15 cellular contexts compared by ENCODE assay signal in the genomic region with DNA sequence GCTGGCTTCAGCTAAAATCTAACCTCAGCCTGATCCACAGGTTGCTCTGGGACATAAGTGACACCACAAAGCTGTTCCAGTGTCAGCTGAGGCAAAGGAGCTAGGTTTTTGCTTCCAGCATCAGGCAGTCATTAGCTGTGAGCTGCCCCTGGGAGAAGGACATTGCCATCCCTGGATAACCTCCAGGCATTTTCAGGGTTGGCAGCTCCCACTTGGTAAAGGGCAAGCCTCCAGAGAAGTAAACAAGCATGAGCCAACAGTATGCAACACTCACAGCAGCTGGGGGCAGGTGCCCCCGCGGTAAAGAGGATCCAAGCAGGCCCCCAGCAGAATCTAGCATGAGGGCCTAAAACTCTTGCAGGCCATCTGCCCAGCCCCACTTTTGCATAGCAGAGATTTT.
DNase-seq lines count a peak whose midpoint lies in the region; ATAC-seq, FAIRE-seq and TF ChIP-seq lines count a peak whose summit lies in the region.
"Had no signal": no experiment of that assay in that cellular context is flagged by ENCODE, and none has a peak within 500 bp of the region (broad histone marks: within the 10 kb centered on the region; RNA-seq: fewer than 3 reads in every experiment).

No MANE protein-coding gene starts in this region.

- H3K4me3 ChIP-seq in H1 (ENCODE audit: extremely low read depth in 1 of 4, insufficient read depth in 2 of 4, low read depth in 3 of 4, low read length in 4 of 4) (no peak overlapping the region), mesenchymal stem cell (ENCODE audit: insufficient read depth in 1 of 2, low read depth in 1 of 2, low read length in 2 of 2) (no peak overlapping the region), tibial artery (no peak overlapping the region)
- H3K4me3 ChIP-seq: K562 had no signal

- intact Hi-C loops in Right ventricle myocardium inferior (cut with DNase I), result loop anchor here (5.0 kb wide), 3 partner anchors 44 to 84 kb away; partner anchors contain the start of gene TPM1
- intact Hi-C loops in cardiac septum (cut with DNase I), result no loop called here
- intact Hi-C loops in tibial artery (cut with DNase I; ENCODE audit: low total_unique reads), result no loop called here

- no peak overlapping the region for H2BK20ac ChIP-seq in H1 (ENCODE audit: low read length)

- ATAC-seq in Right ventricle myocardium inferior, result peak; percentile 81
- ATAC-seq in HG03457 (IDR thresholded peaks at IDR 0.05; ENCODE audit: unreplicated experiment), result no peak
- ATAC-seq: activated T-cell treated with anti-CD3 and anti-CD28 coated beads, Interleukin-2, amount 50 U/mL, for 72 hours; K562; left colon had no signal

- FAIRE-seq in H1 (lab: Jason Lieb, UNC), result no peak
- FAIRE-seq: K562 had no signal

- H3K4me2 ChIP-seq in H1 (ENCODE audit: insufficient read depth in 1 of 2, low read depth in 2 of 2, low read length in 2 of 2) (no peak overlapping the region), mesenchymal stem cell (ENCODE audit: low read length, poor library complexity, severe bottlenecking) (no peak overlapping the region)

- H3K4ac ChIP-seq in H1 (replicated peaks; ENCODE audit: insufficient read length, low read depth, low read length) (no peak overlapping the region), mesenchymal stem cell (ENCODE audit: low read depth in 1 of 2, low read length in 2 of 2) (no peak overlapping the region)

- TF ChIP-seq EP300 in H1 (IDR thresholded peaks at IDR 0.05; ENCODE audit: borderline replicate concordance in 1 of 2, low read depth in 2 of 2, low read length in 2 of 2), result no peak

- H3K23me2 ChIP-seq in H1 (ENCODE audit: low read depth, low read length), result no peaks in the 10 kb centered on the region

- H2BK12ac ChIP-seq in H1 (ENCODE audit: low read depth, low read length) (peak overlapping the region; percentile 46; the same call in 1 of the 2 replicates), mesenchymal stem cell (ENCODE audit: low read length in 2 of 2) (peak overlapping the region in 1 of 2 experiments; percentile 86)

- H3K36me3 ChIP-seq in H1 (ENCODE audit: control insufficient read depth in 2 of 4, insufficient read depth in 4 of 4, low read length in 3 of 4) (no peaks in the 10 kb centered on the region), mesenchymal stem cell (ENCODE audit: control insufficient read depth in 1 of 2, insufficient read depth in 2 of 2, low read depth in 1 of 2, low read length in 2 of 2) (no peaks in the 10 kb centered on the region), tibial artery (no peaks in the 10 kb centered on the region)

- H3K79me1 ChIP-seq in H1 (ENCODE audit: low read depth, low read length), result no peaks in the 10 kb centered on the region; the same call in 1 of the 2 replicates
- H3K79me1 ChIP-seq in mesenchymal stem cell (replicated peaks; ENCODE audit: low read length, poor library complexity, severe bottlenecking), result no peaks in the 10 kb centered on the region

- no peaks in the 10 kb centered on the region for H4K20me1 ChIP-seq in H1 (replicated peaks in 1 of 2; ENCODE audit: control insufficient read depth in 1 of 2, insufficient read depth in 2 of 2, low read length in 2 of 2)

- no peak overlapping the region for H4K5ac ChIP-seq in H1 (ENCODE audit: insufficient read length, low read depth, low read length)

- H2BK15ac ChIP-seq in H1 (ENCODE audit: low read length) (no peak overlapping the region), mesenchymal stem cell (ENCODE audit: low read depth, poor library complexity, severe bottlenecking) (peak overlapping the region; percentile 15)

- H3K14ac ChIP-seq in H1 (ENCODE audit: insufficient read length) (no peak overlapping the region), mesenchymal stem cell (ENCODE audit: low read length in 2 of 2) (no peak overlapping the region)

- 55% methylated on average over 2 of the region's 2 CpGs; no CpG with 5 or more reads in 1 of the 2 experiments for WGBS in H1 (ENCODE audit: extremely low coverage in 1 of 2, insufficient coverage in 1 of 2, insufficient read length in 1 of 2, insufficient replicate concordance in 2 of 2, low coverage in 1 of 2, low lambda C conversion rate in 2 of 2, missing lambda C conversion rate in 1 of 2), 2 experiments
- 92% methylated on average over 2 of the region's 2 CpGs for WGBS in mesenchymal stem cell

- POLR2A ChIA-PET in H1 (lab: Charles Lee; ENCODE audit: partially characterized antibody), result interaction anchor here (0.8 to 1.7 kb wide), 2 partner anchors 10 to 89 kb away, joined by 4 to 5 read pairs; no protein-coding TSS in a partner anchor

- no peak overlapping the region for H3K23ac ChIP-seq in H1 (ENCODE audit: insufficient read length)
- no peak overlapping the region for H3K23ac ChIP-seq in mesenchymal stem cell (ENCODE audit: low read length in 2 of 2)

- H4K8ac ChIP-seq in H1 (ENCODE audit: extremely low read depth, insufficient read depth, low read length) (no peak overlapping the region), mesenchymal stem cell (ENCODE audit: low read length) (no peak overlapping the region)

- H3K56ac ChIP-seq in H1 (replicated peaks; ENCODE audit: insufficient read length, low read depth, low read length), result no peak overlapping the region

- no peak for TF ChIP-seq POLR2A in H1 (IDR thresholded peaks at IDR 0.05; ENCODE audit: control extremely low read depth in 1 of 2, low read depth in 2 of 2, low read length in 2 of 2)

- no peak for DNase-seq in Right ventricle myocardium inferior (ENCODE audit: missing footprints)
- DNase-seq in cardiac septum (ENCODE audit: low spot score), result no peak
- DNase-seq in H1 (ENCODE audit: low read depth in 1 of 2, low spot score in 2 of 2), result no peak
- DNase-seq in mesenchymal stem cell, result no peak
- no peak for DNase-seq in tibial artery
- DNase-seq in NCI-H2029 treated with DMSO at 0.1 percent for 48 hours (lab: John Stamatoyannopoulos, UW), result no peak
- DNase-seq in T-helper 1 cell, result no peak
- DNase-seq: activated CD4-positive, alpha-beta T cell treated with anti-CD3 and anti-CD28 coated beads for 48 hours; activated T-cell treated with anti-CD3 and anti-CD28 coated beads, Interleukin-2, amount 50 U/mL, for 72 hours; aorta; DMS53; effector CD8-positive, alpha-beta T cell; left colon had no signal

- CTCF ChIA-PET in H1 (lab: Charles Lee; ENCODE audit: partially characterized antibody), result interaction anchor here (1.5 kb wide), 1 partner anchor 35 kb away, joined by 3 read pairs; no protein-coding TSS in a partner anchor

- TF ChIP-seq CTCF in H1 (IDR thresholded peaks at IDR 0.05; ENCODE audit: control extremely low read depth in 1 of 3, insufficient read depth in 1 of 3, low read depth in 1 of 3, low read length in 3 of 3) (no peak), tibial artery (IDR thresholded peaks at IDR 0.05) (no peak)

- no peak overlapping the region; the same call in 1 of the 2 replicates for H2BK5ac ChIP-seq in H1 (ENCODE audit: low read depth, low read length)
- H2BK5ac ChIP-seq in mesenchymal stem cell (ENCODE audit: low read depth, low read length, poor library complexity, severe bottlenecking), result no peak overlapping the region

- H3K27me3 ChIP-seq in H1 (replicated peaks in 1 of 4; ENCODE audit: control insufficient read depth in 3 of 4, extremely low read depth in 1 of 4, insufficient read depth in 3 of 4, low read length in 3 of 4), result no peaks in the 10 kb centered on the region
- H3K27me3 ChIP-seq in mesenchymal stem cell (ENCODE audit: control insufficient read depth in 1 of 2, insufficient read depth in 1 of 2, low read length in 2 of 2), result peaks cover 0 to 15% of the 10 kb centered on the region in 2 experiments
- H3K27me3 ChIP-seq in tibial artery, result no peaks in the 10 kb centered on the region

- no peak overlapping the region for H3K9ac ChIP-seq in H1 (replicated peaks in 1 of 4; ENCODE audit: extremely low read depth in 1 of 4, low read depth in 3 of 4, low read length in 3 of 4)
- no peak overlapping the region for H3K9ac ChIP-seq in mesenchymal stem cell (ENCODE audit: low read length)

- no peak overlapping the region for H2AK5ac ChIP-seq in H1 (ENCODE audit: low read depth, low read length)
- H2AK5ac ChIP-seq in mesenchymal stem cell (ENCODE audit: low read length, severe bottlenecking), result peak overlapping the region; percentile 83

- H2BK120ac ChIP-seq in H1 (replicated peaks; ENCODE audit: low read depth, low read length) (no peak overlapping the region), mesenchymal stem cell (ENCODE audit: low read depth, low read length) (no peak overlapping the region)

- H3K9me3 ChIP-seq in H1 (ENCODE audit: insufficient read depth in 2 of 2, low read depth in 1 of 2, low read length in 1 of 2) (no peaks in the 10 kb centered on the region), mesenchymal stem cell (ENCODE audit: control insufficient read depth, low read length) (no peaks in the 10 kb centered on the region), tibial artery (no peaks in the 10 kb centered on the region)

- no peak overlapping the region for H3K18ac ChIP-seq in H1 (ENCODE audit: extremely low read depth, low read length)
- H3K18ac ChIP-seq in mesenchymal stem cell (ENCODE audit: low read depth in 1 of 2, low read length in 2 of 2), result peak overlapping the region in 1 of 2 experiments; percentile 18

- no peak overlapping the region for H2AFZ ChIP-seq in H1 (ENCODE audit: low read length)
- no peak overlapping the region for H2AFZ ChIP-seq in mesenchymal stem cell (ENCODE audit: low read depth, low read length)

- H3K4me1 ChIP-seq in H1 (replicated peaks in 1 of 4; ENCODE audit: control insufficient read depth in 3 of 4, insufficient read depth in 4 of 4, low read length in 3 of 4), result no peaks in the 10 kb centered on the region; a peak in 2 of 7 replicates
- H3K4me1 ChIP-seq in mesenchymal stem cell (ENCODE audit: control insufficient read depth, insufficient read depth, low read depth, low read length), result peaks cover 15% of the 10 kb centered on the region
- H3K4me1 ChIP-seq in tibial artery, result peaks cover 0 to 24% (median 13%) of the 10 kb centered on the region in 4 donors

- H4K91ac ChIP-seq in H1 (replicated peaks; ENCODE audit: insufficient read length, low read length), result no peak overlapping the region
- no peak overlapping the region for H4K91ac ChIP-seq in mesenchymal stem cell (ENCODE audit: low read length)

- no peaks in the 10 kb centered on the region for H3K79me2 ChIP-seq in H1 (ENCODE audit: control insufficient read depth in 1 of 2, insufficient read depth in 2 of 2, low read length in 2 of 2)

- no peak for TF ChIP-seq RAD21 in H1 (IDR thresholded peaks at IDR 0.05 in 1 of 2, conservative IDR thresholded peaks at IDR 0.05 in 1 of 2; ENCODE audit: low read depth in 2 of 2, low read length in 2 of 2)

- H3K27ac ChIP-seq in H1 (ENCODE audit: low read depth, low read length) (no peak overlapping the region), mesenchymal stem cell (ENCODE audit: low read length, poor library complexity, severe bottlenecking) (no peak overlapping the region), tibial artery (peak overlapping the region; percentile 3 to 13)

TF ChIP-seq in H1, 55 proteins besides CTCF, POLR2A, EP300 and RAD21 (continues in another document):
- TF ChIP-seq SAP30 (IDR thresholded peaks at IDR 0.05; ENCODE audit: insufficient read depth, insufficient replicate concordance, low read length), result no peak
- TF ChIP-seq FOSL1 (IDR thresholded peaks at IDR 0.05; ENCODE audit: insufficient read depth, low read depth, low read length), result no peak
- TF ChIP-seq HDAC6 (IDR thresholded peaks at IDR 0.05; ENCODE audit: low read depth, low read length), result no peak
- no peak for TF ChIP-seq BACH1 (IDR thresholded peaks at IDR 0.05; ENCODE audit: low read length)

Comparison
In these comparisons a context has a peak if more than half of its experiments do, and no peak if none do; other contexts are left out.
1. H3K27ac ChIP-seq: peak in tibial artery (2 of 2); none in H1 (single experiment) and mesenchymal stem cell (single experiment).